8 cellular contexts compared by ENCODE assay signal in genomic region chr5:181259974-181260719, GRCh38. TPM values are rescaled to one million over a fixed set of nuclear protein-coding genes. Genes with fewer than 3 reads are reported as not detected.
A peak's percentile ranks its signal among the peaks of the same experiment; 100 is the strongest.
DNase-seq lines count a peak whose midpoint lies in the region; ATAC-seq and TF ChIP-seq lines count a peak whose summit lies in the region.

No MANE protein-coding gene starts in this region.

- H3K36me3 ChIP-seq in SU-DHL-6 (ENCODE audit: low read length) (peaks cover 11% of the 10 kb centered on the region; the same call in 1 of the 2 replicates), skeletal muscle satellite cell (ENCODE audit: insufficient read depth, low read length) (peaks cover 18% of the 10 kb centered on the region)

- peaks cover 65% of the 10 kb centered on the region for H3K79me2 ChIP-seq in SU-DHL-6 (ENCODE audit: insufficient read depth, low read length)

- H4K20me1 ChIP-seq in SU-DHL-6 (ENCODE audit: low read depth, low read length) = no peaks in the 10 kb centered on the region

- no peak for TF ChIP-seq CTCF in SU-DHL-6 (IDR thresholded peaks at IDR 0.05; ENCODE audit: insufficient read depth, low read length, poor library complexity, severe bottlenecking)
- no peak for TF ChIP-seq CTCF in foreskin fibroblast (IDR thresholded peaks at IDR 0.05; ENCODE audit: low read depth, low read length)

- H3K9ac ChIP-seq in SU-DHL-6 (ENCODE audit: low read length) (peak overlapping the region; percentile 100), skeletal muscle satellite cell (ENCODE audit: low read depth, low read length) (peak overlapping the region; percentile 100)

- peak overlapping the region; percentile 96 for H3K4me3 ChIP-seq in SU-DHL-6 (ENCODE audit: insufficient read depth, low read length, poor library complexity, severe bottlenecking)
- peak overlapping the region; percentile 93 for H3K4me3 ChIP-seq in foreskin fibroblast (ENCODE audit: low read depth in 1 of 2, low read length in 2 of 2)
- H3K4me3 ChIP-seq in skeletal muscle satellite cell (ENCODE audit: low read length) = peak overlapping the region; percentile 86

- H3K9me2 ChIP-seq in SU-DHL-6 (replicated peaks; ENCODE audit: insufficient read depth, low read length) = no peaks in the 10 kb centered on the region

- peak overlapping the region; percentile 25; the same call in 1 of the 2 replicates for H3K27ac ChIP-seq in SU-DHL-6 (ENCODE audit: low read depth, low read length)

- ATAC-seq in GM21528 (IDR thresholded peaks at IDR 0.05; ENCODE audit: low FRiP score, unreplicated experiment) (peak; percentile 10), HG03354 (IDR thresholded peaks at IDR 0.05; ENCODE audit: poor library complexity, severe bottlenecking, unreplicated experiment) (no peak)

- peaks cover 27% of the 10 kb centered on the region for H3F3A ChIP-seq in SU-DHL-6 (ENCODE audit: insufficient read depth)

- H2AFZ ChIP-seq in SU-DHL-6 (ENCODE audit: low read depth, low read length, severe bottlenecking) = peak overlapping the region; percentile 36

- DNase-seq in foreskin fibroblast = peak in 1 of 2 donors; percentile 46
- no peak for DNase-seq in dermis blood vessel endothelial cell
- no peak for DNase-seq in stimulated activated CD4-positive, alpha-beta T cell treated with anti-CD3 and anti-CD28 coated beads, Interleukin-4, amount 100 ng/mL, for 1 hour
- DNase-seq in HuH-7.5 (ENCODE audit: low spot score) = no peak

- H3K9me3 ChIP-seq in SU-DHL-6 (ENCODE audit: insufficient read depth, low read length) (no peaks in the 10 kb centered on the region), skeletal muscle satellite cell (replicated peaks; ENCODE audit: low read length) (no peaks in the 10 kb centered on the region)

- H3K4me2 ChIP-seq in SU-DHL-6 (ENCODE audit: low read depth, low read length, poor library complexity, severe bottlenecking) = peak overlapping the region; percentile 75
- peak overlapping the region; percentile 97 for H3K4me2 ChIP-seq in skeletal muscle satellite cell (ENCODE audit: low read length)

- no peaks in the 10 kb centered on the region for H3K27me3 ChIP-seq in SU-DHL-6 (ENCODE audit: low read length)
- no peaks in the 10 kb centered on the region for H3K27me3 ChIP-seq in skeletal muscle satellite cell (ENCODE audit: control insufficient read depth, insufficient read depth, low read length)

- H3K4me1 ChIP-seq in skeletal muscle satellite cell (ENCODE audit: control insufficient read depth, insufficient read depth, low read length) = peaks cover 41% of the 10 kb centered on the region

RNA-seq across cellular contexts. Expression of gene TRIM52, which starts 0.8 kb away (rescaled TPM):
- 5.2 and 10.1 TPM in 2 replicates for total RNA-seq in skeletal muscle satellite cell (2012; rRNA removed)
- total RNA-seq in dermis blood vessel endothelial cell = 6.3 and 8.8 TPM in 2 replicates

RNA-seq across cellular contexts. Expression of gene RACK1, which starts 16.4 kb away (rescaled TPM):
- total RNA-seq in skeletal muscle satellite cell (2012; rRNA removed) = 4,235 and 6,485 TPM in 2 replicates
- 4,132 and 4,370 TPM in 2 replicates for total RNA-seq in dermis blood vessel endothelial cell

RNA-seq across cellular contexts. Expression of gene TRIM41, which starts 37.1 kb away (rescaled TPM):
- total RNA-seq in skeletal muscle satellite cell (2012; rRNA removed) = 11.4 and 12.5 TPM in 2 replicates
- 9.0 and 9.2 TPM in 2 replicates for total RNA-seq in dermis blood vessel endothelial cell

RNA-seq across cellular contexts. Expression of gene TRIM7, which starts 55.2 kb away (rescaled TPM):
- total RNA-seq in skeletal muscle satellite cell (2012; rRNA removed) = 4.6 and 6.8 TPM in 2 replicates
- total RNA-seq in dermis blood vessel endothelial cell = 2.7 and 5.2 TPM in 2 replicates
